In the genomic region with DNA sequence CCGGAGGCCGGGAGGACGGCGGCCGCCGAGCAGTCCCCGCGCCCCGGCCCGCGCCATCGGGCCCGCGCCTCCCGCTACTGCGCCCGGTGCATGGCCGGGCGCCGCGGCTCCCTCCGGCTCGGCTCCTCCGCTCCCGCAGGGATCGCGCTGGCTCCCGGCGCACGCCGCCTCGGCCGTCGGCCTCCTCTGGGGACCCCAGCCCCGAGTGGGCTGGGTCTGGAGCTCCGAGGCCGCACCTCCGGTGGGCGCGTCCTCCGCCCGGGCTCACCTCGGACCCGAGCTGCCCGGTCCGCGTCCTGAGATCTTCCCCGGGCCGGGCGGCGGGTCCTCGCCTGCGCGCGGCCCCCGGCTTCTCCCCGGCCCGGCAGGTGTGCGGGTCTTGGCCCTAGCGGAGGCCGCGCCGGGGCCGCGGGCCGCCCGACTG, we compare ENCODE assay signal across 1 cellular context.
A peak's percentile ranks its signal among the peaks of the same experiment; 100 is the strongest.
TF ChIP-seq lines count a peak whose summit lies in the region.

No MANE protein-coding gene starts in this region.

TF ChIP-seq in HCT116, 20 proteins besides CTCF, POLR2A, EP300 and RAD21:
- TF ChIP-seq ZFX (IDR thresholded peaks at IDR 0.05) = peak; percentile 82; the same call in 1 of the 2 replicates
- no peak for TF ChIP-seq ELF1 (IDR thresholded peaks at IDR 0.05; ENCODE audit: borderline replicate concordance, low read depth)
TF ChIP-seq in HCT116: peak in this region for 1.
